Comparison of ENCODE assay signal across 19 cellular contexts in genomic region chr6:126531273-126531672, GRCh38.
A peak's percentile ranks its signal among the peaks of the same experiment; 100 is the strongest.
DNase-seq lines count a peak whose midpoint lies in the region; ATAC-seq lines count a peak whose summit lies in the region.
"Had no signal": no experiment of that assay in that cellular context is flagged by ENCODE, and none has a peak within 500 bp of the region (broad histone marks: within the 10 kb centered on the region; RNA-seq: fewer than 3 reads in every experiment).

No MANE protein-coding gene starts in this region.

- peak; percentile 6 for DNase-seq in MV-4-11 (lab: John Stamatoyannopoulos, UW)
- no peak for DNase-seq in NCI-H1417 treated with DMSO at 0.1 percent for 48 hours (lab: John Stamatoyannopoulos, UW)
- no peak for DNase-seq in mesendoderm
- DNase-seq in NCI-H1436 treated with DMSO at 0.1 percent for 48 hours (lab: John Stamatoyannopoulos, UW): no peak
- no peak for DNase-seq in activated CD8-positive, alpha-beta T cell treated with anti-CD3 and anti-CD28 coated beads, Interleukin-2, amount 10 ng/mL, durations not matched to agents 7 days and 5 days
- DNase-seq: activated CD4-positive, CD25-positive, alpha-beta regulatory T cell treated with anti-CD3 and anti-CD28 coated beads, Interleukin-2, amount 50 U/mL, for 72 hours; cerebellar nuclear complex; gastrocnemius medialis; GDM1; GOT3; left ventricle myocardium inferior; NCI-H1048; NCI-H774; stimulated activated CD4-positive, alpha-beta T cell treated with anti-CD3 and anti-CD28 coated beads, Interleukin-2, amount 100 ng/mL, for 48 hours; T-cell had no signal

- H3K27ac ChIP-seq in mucosa of rectum (ENCODE audit: low read depth in 2 of 2, low read length in 2 of 2) (peak overlapping the region; percentile 46 to 81), mesendoderm (ENCODE audit: low read depth, low read length) (no peak overlapping the region)
- H3K27ac ChIP-seq: gastrocnemius medialis, left ventricle myocardium inferior, suprapubic skin had no signal

- H3K4me3 Mint-ChIP-seq in activated CD8-positive, alpha-beta T cell treated with anti-CD3 and anti-CD28 coated beads, Interleukin-2, amount 10 ng/mL, durations not matched to agents 7 days and 5 days: no peak overlapping the region
- H3K4me3 Mint-ChIP-seq: T-cell had no signal

- peak; percentile 28 for ATAC-seq in GM18858 (IDR thresholded peaks at IDR 0.05; ENCODE audit: unreplicated experiment)
- ATAC-seq in HG02852 (IDR thresholded peaks at IDR 0.05; ENCODE audit: unreplicated experiment): peak; percentile 27
- ATAC-seq in activated CD8-positive, alpha-beta T cell treated with anti-CD3 and anti-CD28 coated beads, Interleukin-2, amount 10 ng/mL, durations not matched to agents 7 days and 5 days: no peak
- ATAC-seq: gastrocnemius medialis, T-cell had no signal

- H3K9me3 ChIP-seq in mucosa of rectum (ENCODE audit: control insufficient read depth in 2 of 2, low read length in 2 of 2): no peaks in the 10 kb centered on the region
- H3K9me3 ChIP-seq: gastrocnemius medialis, left ventricle myocardium inferior, suprapubic skin had no signal

- H3K27me3 ChIP-seq in mucosa of rectum (ENCODE audit: control insufficient read depth in 2 of 2, insufficient read depth in 2 of 2, low read length in 2 of 2): no peaks in the 10 kb centered on the region
- no peaks in the 10 kb centered on the region for H3K27me3 ChIP-seq in mesendoderm (ENCODE audit: insufficient read depth, low read length, poor library complexity)
- H3K27me3 ChIP-seq: gastrocnemius medialis, suprapubic skin had no signal

- no peak overlapping the region for H2BK5ac ChIP-seq in mesendoderm (ENCODE audit: low read length)

- no peaks in the 10 kb centered on the region for H3K4me1 Mint-ChIP-seq in activated CD8-positive, alpha-beta T cell treated with anti-CD3 and anti-CD28 coated beads, Interleukin-2, amount 10 ng/mL, durations not matched to agents 7 days and 5 days (ENCODE audit: low read depth)
- H3K4me1 Mint-ChIP-seq: T-cell had no signal

- H2AK5ac ChIP-seq in mesendoderm (ENCODE audit: low read length): no peak overlapping the region

- POLR2A ChIA-PET in activated CD8-positive, alpha-beta T cell treated with anti-CD3 and anti-CD28 coated beads, Interleukin-2, amount 10 ng/mL, durations not matched to agents 7 days and 5 days (lab: Charles Lee): no interaction called here

- H3K4me1 ChIP-seq in mucosa of rectum (ENCODE audit: control insufficient read depth in 2 of 2, insufficient read depth in 2 of 2, low read length in 2 of 2) (peaks cover 3 to 17% of the 10 kb centered on the region in 2 donors), mesendoderm (ENCODE audit: control insufficient read depth, low read depth, low read length) (peaks cover 5% of the 10 kb centered on the region)
- H3K4me1 ChIP-seq: gastrocnemius medialis, left ventricle myocardium inferior, suprapubic skin had no signal

- CTCF ChIA-PET in activated CD8-positive, alpha-beta T cell treated with anti-CD3 and anti-CD28 coated beads, Interleukin-2, amount 10 ng/mL, durations not matched to agents 7 days and 5 days (lab: Charles Lee): no interaction called here

- H3K27ac Mint-ChIP-seq in activated CD8-positive, alpha-beta T cell treated with anti-CD3 and anti-CD28 coated beads, Interleukin-2, amount 10 ng/mL, durations not matched to agents 7 days and 5 days: no peak overlapping the region
- H3K27ac Mint-ChIP-seq: T-cell had no signal

- H3K4ac ChIP-seq in mesendoderm (ENCODE audit: low read depth, low read length): no peak overlapping the region

- H3K18ac ChIP-seq in mesendoderm (ENCODE audit: low read length): no peak overlapping the region

- no peaks in the 10 kb centered on the region for H3K27me3 Mint-ChIP-seq in activated CD8-positive, alpha-beta T cell treated with anti-CD3 and anti-CD28 coated beads, Interleukin-2, amount 10 ng/mL, durations not matched to agents 7 days and 5 days (ENCODE audit: low read depth)

- H2BK15ac ChIP-seq in mesendoderm (replicated peaks; ENCODE audit: low read depth): no peak overlapping the region

- H3K79me1 ChIP-seq in mesendoderm (ENCODE audit: low read length): no peaks in the 10 kb centered on the region

- H4K8ac ChIP-seq in mesendoderm (ENCODE audit: low read depth, low read length): no peak overlapping the region

- H3K9ac ChIP-seq in mucosa of rectum (ENCODE audit: low read depth in 1 of 2, low read length in 2 of 2) (no peak overlapping the region), mesendoderm (ENCODE audit: low read length) (no peak overlapping the region)

- no peak overlapping the region for H2BK120ac ChIP-seq in mesendoderm (ENCODE audit: low read depth, low read length)

- H3K79me2 ChIP-seq in mesendoderm (ENCODE audit: control insufficient read depth, insufficient read depth, low read length): no peaks in the 10 kb centered on the region

- no peak overlapping the region for H3K56ac ChIP-seq in mesendoderm (ENCODE audit: low read length)

- no peaks in the 10 kb centered on the region for H3K9me3 Mint-ChIP-seq in activated CD8-positive, alpha-beta T cell treated with anti-CD3 and anti-CD28 coated beads, Interleukin-2, amount 10 ng/mL, durations not matched to agents 7 days and 5 days (ENCODE audit: insufficient read depth)

- no peak overlapping the region for H4K5ac ChIP-seq in mesendoderm (ENCODE audit: low read length)

- no peak overlapping the region for H3K4me2 ChIP-seq in mesendoderm (ENCODE audit: low read length)

- H3K23ac ChIP-seq in mesendoderm (ENCODE audit: low read length): no peak overlapping the region

- peak overlapping the region in 1 of 2 donors; percentile 21 for H3K4me3 ChIP-seq in mucosa of rectum (ENCODE audit: low read length in 2 of 2)
- no peak overlapping the region for H3K4me3 ChIP-seq in mesendoderm (ENCODE audit: low read length)
- H3K4me3 ChIP-seq: gastrocnemius medialis, left ventricle myocardium inferior, suprapubic skin had no signal

- H3K36me3 Mint-ChIP-seq in activated CD8-positive, alpha-beta T cell treated with anti-CD3 and anti-CD28 coated beads, Interleukin-2, amount 10 ng/mL, durations not matched to agents 7 days and 5 days (ENCODE audit: low read depth): no peaks in the 10 kb centered on the region
- H3K36me3 Mint-ChIP-seq: T-cell had no signal

- H3K36me3 ChIP-seq in mucosa of rectum (ENCODE audit: control insufficient read depth in 2 of 2, insufficient read depth in 2 of 2, low read length in 2 of 2): no peaks in the 10 kb centered on the region
- H3K36me3 ChIP-seq in mesendoderm (ENCODE audit: control insufficient read depth, insufficient read depth, low read length): no peaks in the 10 kb centered on the region
- H3K36me3 ChIP-seq: gastrocnemius medialis, left ventricle myocardium inferior, suprapubic skin had no signal
